Comparison of ENCODE assay signal across 17 cellular contexts in genomic region chr22:37654556-37655251, GRCh38. TPM values are rescaled to one million over a fixed set of nuclear protein-coding genes. Genes with fewer than 3 reads are reported as not detected.
DNase-seq lines count a peak whose midpoint lies in the region; ATAC-seq and TF ChIP-seq lines count a peak whose summit lies in the region.
"Had no signal": no experiment of that assay in that cellular context is flagged by ENCODE, and none has a peak within 500 bp of the region (broad histone marks: within the 10 kb centered on the region; RNA-seq: fewer than 3 reads in every experiment).

No MANE protein-coding gene starts in this region.

- intact Hi-C loops in IMR-90 (cut with micrococcal nuclease), result no loop called here
- intact Hi-C loops in dendritic cell treated with granulocyte-macrophage colony-stimulating factor and Interleukin-4, amounts not matched to agents 40 ng/mL and 50 ng/mL, for 4 days (cut with micrococcal nuclease), result no loop called here
- intact Hi-C loops in thyroid gland (cut with DNase I), result no loop called here

- H2AK9ac ChIP-seq in IMR-90 (replicated peaks; ENCODE audit: low read depth, low read length, poor library complexity), result peak overlapping the region; percentile 70

- ATAC-seq in activated T-cell treated with anti-CD3 and anti-CD28 coated beads, Interleukin-2, amount 50 U/mL, for 4 hours, result no peak
- no peak for ATAC-seq in IMR-90 (ENCODE audit: low read depth)
- ATAC-seq: A549 had no signal

- no peak overlapping the region for H3K4me3 ChIP-seq in IMR-90 (ENCODE audit: insufficient read depth, low read depth, low read length)
- no peak overlapping the region for H3K4me3 ChIP-seq in osteoblast (ENCODE audit: insufficient read depth, low read length)
- H3K4me3 ChIP-seq in thyroid gland (replicated peaks in 1 of 3), result no peak overlapping the region
- H3K4me3 ChIP-seq: A549 had no signal

- BruUV-seq in IMR-90 (replicated peaks; lab: Mats Ljungman, UMichigan), result no TSS peak

- H3K79me2 ChIP-seq in osteoblast (ENCODE audit: insufficient read depth, low read length), result peaks cover 7% of the 10 kb centered on the region

- peaks cover 13% of the 10 kb centered on the region for H3K4me1 Mint-ChIP-seq in activated T-cell treated with anti-CD3 and anti-CD28 coated beads, Interleukin-2, amount 50 U/mL, for 24 hours (ENCODE audit: low read depth)
- peaks cover 14% of the 10 kb centered on the region for H3K4me1 Mint-ChIP-seq in activated T-cell treated with anti-CD3 and anti-CD28 coated beads, Interleukin-2, amount 50 U/mL, for 4 hours (ENCODE audit: low read depth)
- H3K4me1 Mint-ChIP-seq in dendritic cell treated with granulocyte-macrophage colony-stimulating factor and Interleukin-4, amounts not matched to agents 40 ng/mL and 50 ng/mL, for 4 days (ENCODE audit: low read depth), result peaks cover 27% of the 10 kb centered on the region

- no peak overlapping the region for H2BK15ac ChIP-seq in IMR-90 (ENCODE audit: low read depth, low read length)

- H2BK5ac ChIP-seq in IMR-90 (ENCODE audit: low read depth, low read length, poor library complexity, severe bottlenecking), result no peak overlapping the region

- H2BK20ac ChIP-seq in IMR-90 (ENCODE audit: low read depth, low read length), result no peak overlapping the region

- H3K27ac ChIP-seq in IMR-90 (ENCODE audit: insufficient read depth, low read length), result no peak overlapping the region
- H3K27ac ChIP-seq in osteoblast (ENCODE audit: low read depth, low read length), result no peak overlapping the region
- no peak overlapping the region for H3K27ac ChIP-seq in thyroid gland
- H3K27ac ChIP-seq: A549, C4-2B had no signal

- H3K27ac Mint-ChIP-seq in activated T-cell treated with anti-CD3 and anti-CD28 coated beads, Interleukin-2, amount 50 U/mL, for 24 hours, result peak overlapping the region; percentile 56
- H3K27ac Mint-ChIP-seq in dendritic cell treated with granulocyte-macrophage colony-stimulating factor and Interleukin-4, amounts not matched to agents 40 ng/mL and 50 ng/mL, for 4 days, result peak overlapping the region; percentile 16
- H3K27ac Mint-ChIP-seq: IgD-negative memory B cell had no signal

- H3K36me3 Mint-ChIP-seq in activated T-cell treated with anti-CD3 and anti-CD28 coated beads, Interleukin-2, amount 50 U/mL, for 24 hours (ENCODE audit: low read depth), result peaks cover 62% of the 10 kb centered on the region
- peaks cover 5% of the 10 kb centered on the region for H3K36me3 Mint-ChIP-seq in activated T-cell treated with anti-CD3 and anti-CD28 coated beads, Interleukin-2, amount 50 U/mL, for 4 hours (ENCODE audit: insufficient read depth)
- H3K36me3 Mint-ChIP-seq in dendritic cell treated with granulocyte-macrophage colony-stimulating factor and Interleukin-4, amounts not matched to agents 40 ng/mL and 50 ng/mL, for 4 days (ENCODE audit: low read depth), result peaks cover 69% of the 10 kb centered on the region
- H3K36me3 Mint-ChIP-seq: IgD-negative memory B cell had no signal

- H4K5ac ChIP-seq in IMR-90 (ENCODE audit: low read depth, low read length), result no peak overlapping the region

- H3K27me3 ChIP-seq in IMR-90 (ENCODE audit: control insufficient read depth, insufficient read depth, low read length) (no peaks in the 10 kb centered on the region), osteoblast (ENCODE audit: insufficient read depth, low read length) (no peaks in the 10 kb centered on the region), thyroid gland (no peaks in the 10 kb centered on the region)

- H3K4me3 Mint-ChIP-seq in activated T-cell treated with anti-CD3 and anti-CD28 coated beads, Interleukin-2, amount 50 U/mL, for 24 hours, result no peak overlapping the region
- H3K4me3 Mint-ChIP-seq in activated T-cell treated with anti-CD3 and anti-CD28 coated beads, Interleukin-2, amount 50 U/mL, for 4 hours, result no peak overlapping the region
- H3K4me3 Mint-ChIP-seq in dendritic cell treated with granulocyte-macrophage colony-stimulating factor and Interleukin-4, amounts not matched to agents 40 ng/mL and 50 ng/mL, for 4 days, result no peak overlapping the region
- H3K4me3 Mint-ChIP-seq: IgD-negative memory B cell had no signal

- peaks cover 7% of the 10 kb centered on the region for H3K4me1 ChIP-seq in IMR-90 (ENCODE audit: control insufficient read depth, insufficient read depth, low read length)
- peaks cover 12% of the 10 kb centered on the region for H3K4me1 ChIP-seq in osteoblast (ENCODE audit: insufficient read depth, low read length)
- H3K4me1 ChIP-seq in thyroid gland, result peaks cover 10 to 12% of the 10 kb centered on the region in 2 donors

- H3K4me2 ChIP-seq in IMR-90 (ENCODE audit: low read depth, low read length) (no peak overlapping the region), osteoblast (ENCODE audit: insufficient read depth, low read length) (no peak overlapping the region)
- H3K4me2 ChIP-seq: A549 had no signal

- 90% methylated on average over 5 of the region's 14 CpGs; no CpG with 5 or more reads in 1 of the 2 experiments for WGBS in IMR-90 (ENCODE audit: extremely low coverage in 2 of 2, insufficient read length in 1 of 2), 2 experiments
- WGBS in thyroid gland, 2 donors, result 85 to 86% methylated on average over 14 of the region's 14 CpGs

- no peak for TF ChIP-seq RAD21 in IMR-90 (IDR thresholded peaks at IDR 0.05; ENCODE audit: low read length)

- TF ChIP-seq CTCF in IMR-90 (conservative IDR thresholded peaks at IDR 0.05; ENCODE audit: low read depth, low read length) (no peak), osteoblast (IDR thresholded peaks at IDR 0.05; ENCODE audit: extremely low read depth, low read depth, low read length) (no peak), thyroid gland (IDR thresholded peaks at IDR 0.05) (no peak)

- no peak overlapping the region for H3K14ac ChIP-seq in IMR-90 (replicated peaks; ENCODE audit: low read depth, low read length)

- CTCF ChIA-PET in IMR-90 (lab: Yijun Ruan, JAX), result no interaction called here

- peaks cover 6 to 7% of the 10 kb centered on the region in 2 experiments; a peak in 3 of 4 replicates for H3K79me1 ChIP-seq in IMR-90 (ENCODE audit: low read depth in 1 of 2, low read length in 2 of 2)

- H3K56ac ChIP-seq in IMR-90 (ENCODE audit: extremely low read depth, insufficient read depth, low read length), result no peak overlapping the region

- dilution Hi-C loops in IMR-90 (cut with HindIII; ENCODE audit: low sequenced_read_pairs, unreplicated experiment), result no loop called here

- in situ Hi-C loops in IMR-90 (cut with MboI; ENCODE audit: low sequenced_read_pairs), result no loop called here

- H2AFZ ChIP-seq in IMR-90 (replicated peaks; ENCODE audit: low read length, poor library complexity) (no peak overlapping the region), osteoblast (ENCODE audit: low read length) (no peak overlapping the region)

- no peak overlapping the region for H2AK5ac ChIP-seq in IMR-90 (ENCODE audit: low read depth, low read length)

- H4K20me1 ChIP-seq in IMR-90 (ENCODE audit: insufficient read depth, low read length), result peaks cover 6% of the 10 kb centered on the region
- peaks cover 5% of the 10 kb centered on the region for H4K20me1 ChIP-seq in osteoblast (ENCODE audit: insufficient read depth, low read length)

- no peak overlapping the region for H3K23ac ChIP-seq in IMR-90 (ENCODE audit: low read depth, low read length)

- no peak overlapping the region for H4K8ac ChIP-seq in IMR-90 (ENCODE audit: low read depth in 2 of 2, low read length in 2 of 2)

- H2BK120ac ChIP-seq in IMR-90 (ENCODE audit: low read depth, low read length), result no peak overlapping the region

- H3K9me1 ChIP-seq in IMR-90 (ENCODE audit: insufficient read depth, low read length), result peaks cover 4% of the 10 kb centered on the region

- H4K91ac ChIP-seq in IMR-90 (ENCODE audit: insufficient read depth, low read depth, low read length), result no peak overlapping the region

- H3K9me3 ChIP-seq in IMR-90 (ENCODE audit: control insufficient read depth, insufficient read depth, low read length) (no peaks in the 10 kb centered on the region), osteoblast (ENCODE audit: low read depth, low read length) (no peaks in the 10 kb centered on the region), thyroid gland (no peaks in the 10 kb centered on the region)
- H3K9me3 ChIP-seq: A549 had no signal

- H3K27me3 Mint-ChIP-seq in activated T-cell treated with anti-CD3 and anti-CD28 coated beads, Interleukin-2, amount 50 U/mL, for 24 hours, result no peaks in the 10 kb centered on the region
- no peaks in the 10 kb centered on the region for H3K27me3 Mint-ChIP-seq in activated T-cell treated with anti-CD3 and anti-CD28 coated beads, Interleukin-2, amount 50 U/mL, for 4 hours (ENCODE audit: low read depth)
- H3K27me3 Mint-ChIP-seq in dendritic cell treated with granulocyte-macrophage colony-stimulating factor and Interleukin-4, amounts not matched to agents 40 ng/mL and 50 ng/mL, for 4 days, result no peaks in the 10 kb centered on the region
- H3K27me3 Mint-ChIP-seq: IgD-negative memory B cell had no signal

- POLR2A ChIA-PET in IMR-90 (lab: Charles Lee; ENCODE audit: unreplicated experiment), result no interaction called here

- H3K36me3 ChIP-seq in IMR-90 (ENCODE audit: control insufficient read depth, insufficient read depth, low read length) (peaks cover 35% of the 10 kb centered on the region), osteoblast (ENCODE audit: insufficient read depth, low read length) (peaks cover 23% of the 10 kb centered on the region), thyroid gland (no peaks in the 10 kb centered on the region)

- H3K18ac ChIP-seq in IMR-90 (ENCODE audit: low read depth, low read length), result no peak overlapping the region

- no peaks in the 10 kb centered on the region for H3K9me3 Mint-ChIP-seq in activated T-cell treated with anti-CD3 and anti-CD28 coated beads, Interleukin-2, amount 50 U/mL, for 24 hours
- H3K9me3 Mint-ChIP-seq in activated T-cell treated with anti-CD3 and anti-CD28 coated beads, Interleukin-2, amount 50 U/mL, for 4 hours, result no peaks in the 10 kb centered on the region
- H3K9me3 Mint-ChIP-seq in dendritic cell treated with granulocyte-macrophage colony-stimulating factor and Interleukin-4, amounts not matched to agents 40 ng/mL and 50 ng/mL, for 4 days, result no peaks in the 10 kb centered on the region
- H3K9me3 Mint-ChIP-seq: IgD-negative memory B cell had no signal

- no peak for DNase-seq in activated T-cell treated with anti-CD3 and anti-CD28 coated beads, Interleukin-2, amount 50 U/mL, for 24 hours
- no peak for DNase-seq in activated T-cell treated with anti-CD3 and anti-CD28 coated beads, Interleukin-2, amount 50 U/mL, for 4 hours
- DNase-seq in IMR-90 (no peak), osteoblast (ENCODE audit: insufficient read length, low spot score, missing footprints) (peak; percentile 54), iPS-NIHi11 (ENCODE audit: low spot score) (no peak), hippocampal formation (lab: John Stamatoyannopoulos, UW) (no peak), thyroid gland (no peak)
- DNase-seq: DMS79, HCEC 1CT, NCI-H1930, NCI-H2171, NCI-H510A, NCI-H82 had no signal

- no peak for TF ChIP-seq POLR2A in IMR-90 (IDR thresholded peaks at IDR 0.05; ENCODE audit: low read depth, low read length)
- TF ChIP-seq POLR2A in thyroid gland (IDR thresholded peaks at IDR 0.05), result no peak

- no peak overlapping the region for H3K4ac ChIP-seq in IMR-90 (ENCODE audit: low read depth, low read length)

- H3K9ac ChIP-seq in IMR-90 (ENCODE audit: low read depth, low read length), result no peak overlapping the region

RNA-seq across cellular contexts. Expression of gene PDXP, which starts 3.8 kb away (rescaled TPM):
- 10 to 100 TPM; 39.0 to 50.2 (median 43.7) TPM for total RNA-seq in activated T-cell treated with anti-CD3 and anti-CD28 coated beads, Interleukin-2, amount 50 U/mL, for 4 hours
- total RNA-seq in IMR-90 (2012; rRNA removed) (5.4 and 5.6 TPM in 2 replicates), osteoblast (5.0 and 5.8 TPM in 2 replicates), thyroid gland (10 to 100 TPM in 3 of 4 donors, 1 to 10 TPM in 1; 4.2 to 15.8 (median 12.3) TPM)
- polyA plus RNA-seq in IMR-90 (2012; rRNA removed), result 24.1 and 26.5 TPM in 2 replicates
- polyA plus RNA-seq in IMR-90 (2012; cell fraction: cytosol; rRNA removed), result 17.9 and 18.9 TPM in 2 replicates
- polyA plus RNA-seq in IMR-90 (2012; cell fraction: nucleus; rRNA removed; ENCODE audit: low replicate concordance), result 4.8 and 10.9 TPM in 2 replicates

RNA-seq across cellular contexts. Expression of gene SH3BP1, which starts 15.2 kb away (rescaled TPM):
- 10 to 100 TPM; 51.1 to 54.3 (median 52.5) TPM for total RNA-seq in activated T-cell treated with anti-CD3 and anti-CD28 coated beads, Interleukin-2, amount 50 U/mL, for 4 hours
- 8.8 and 10.8 TPM in 2 replicates for total RNA-seq in IMR-90 (2012; rRNA removed)
- 30.0 and 33.3 TPM in 2 replicates for polyA plus RNA-seq in IMR-90 (2012; rRNA removed)
- 11.6 and 27.3 TPM in 2 replicates for polyA plus RNA-seq in IMR-90 (2012; cell fraction: cytosol; rRNA removed)
- polyA plus RNA-seq in IMR-90 (2012; cell fraction: nucleus; rRNA removed; ENCODE audit: low replicate concordance), result 67.7 and 113 TPM in 2 replicates
- 4.1 and 4.7 TPM in 2 replicates for total RNA-seq in osteoblast
- 10 to 100 TPM in 1 of 4 donors, 1 to 10 TPM in 2, under 1 TPM in 1; 0.81 to 10.1 (median 3.3) TPM for total RNA-seq in thyroid gland

RNA-seq across cellular contexts. Expression of gene LGALS1, which starts 20.7 kb away (rescaled TPM):
- 10 to 100 TPM; 23.5 to 39.5 (median 24.9) TPM for total RNA-seq in activated T-cell treated with anti-CD3 and anti-CD28 coated beads, Interleukin-2, amount 50 U/mL, for 4 hours
- 9,081 and 15,383 TPM in 2 replicates for total RNA-seq in IMR-90 (2012; rRNA removed)
- 11,896 and 18,749 TPM in 2 replicates for polyA plus RNA-seq in IMR-90 (2012; rRNA removed)
- 53,551 and 65,152 TPM in 2 replicates for polyA plus RNA-seq in IMR-90 (2012; cell fraction: cytosol; rRNA removed)
- 5,542 and 13,774 TPM in 2 replicates for polyA plus RNA-seq in IMR-90 (2012; cell fraction: nucleus; rRNA removed; ENCODE audit: low replicate concordance)
- total RNA-seq in osteoblast, result 3,004 and 3,217 TPM in 2 replicates
- total RNA-seq in thyroid gland, result 100 to 1,000 TPM; 146 to 212 (median 188) TPM

RNA-seq across cellular contexts. Expression of gene NOL12, which starts 31.4 kb away (rescaled TPM):
- 10 to 100 TPM; 58.7 to 66.4 (median 65.2) TPM for total RNA-seq in activated T-cell treated with anti-CD3 and anti-CD28 coated beads, Interleukin-2, amount 50 U/mL, for 4 hours
- total RNA-seq in IMR-90 (2012; rRNA removed) (16.0 and 29.7 TPM in 2 replicates), osteoblast (8.8 and 9.0 TPM in 2 replicates), thyroid gland (10 to 100 TPM; 18.7 to 52.6 (median 47.6) TPM)
- polyA plus RNA-seq in IMR-90 (2012; rRNA removed), result 25.6 and 25.7 TPM in 2 replicates
- polyA plus RNA-seq in IMR-90 (2012; cell fraction: cytosol; rRNA removed), result 23.2 and 28.5 TPM in 2 replicates
- polyA plus RNA-seq in IMR-90 (2012; cell fraction: nucleus; rRNA removed; ENCODE audit: low replicate concordance), result 44.8 and 73.3 TPM in 2 replicates

RNA-seq across cellular contexts. Expression of gene TRIOBP, which starts 42.1 kb away (rescaled TPM):
- 10 to 100 TPM; 14.9 to 19.0 (median 17.2) TPM for total RNA-seq in activated T-cell treated with anti-CD3 and anti-CD28 coated beads, Interleukin-2, amount 50 U/mL, for 4 hours
- total RNA-seq in IMR-90 (2012; rRNA removed) (46.4 and 47.5 TPM in 2 replicates), osteoblast (144 and 162 TPM in 2 replicates), thyroid gland (100 to 1,000 TPM; 120 to 150 (median 140) TPM)
- 65.5 and 69.8 TPM in 2 replicates for polyA plus RNA-seq in IMR-90 (2012; rRNA removed)
- polyA plus RNA-seq in IMR-90 (2012; cell fraction: cytosol; rRNA removed), result 66.8 and 79.6 TPM in 2 replicates
- polyA plus RNA-seq in IMR-90 (2012; cell fraction: nucleus; rRNA removed; ENCODE audit: low replicate concordance), result 42.7 and 68.1 TPM in 2 replicates

Comparison
In these comparisons a context has a peak if more than half of its experiments do, and no peak if none do; other contexts are left out.
1. RNA of gene LGALS1, which starts 20.7 kb away (total RNA-seq): 9,081 to 15,383 TPM in IMR-90 and 3,004 to 3,217 TPM in osteoblast; 146 to 212 TPM in thyroid gland and 23.5 to 39.5 TPM in activated T-cell treated with anti-CD3 and anti-CD28 coated beads, Interleukin-2, amount 50 U/mL, for 4 hours; every median in the first group is over 10 times any median in the second.